In genomic region chr5:175060264-175060663, GRCh38 we compare ENCODE assay signal across 13 cellular contexts.
DNase-seq lines count a peak whose midpoint lies in the region; ATAC-seq and TF ChIP-seq lines count a peak whose summit lies in the region.
"Had no signal": no experiment of that assay in that cellular context is flagged by ENCODE, and none has a peak within 500 bp of the region (broad histone marks: within the 10 kb centered on the region; RNA-seq: fewer than 3 reads in every experiment).

No MANE protein-coding gene starts in this region.

- peak overlapping the region; percentile 56 for H3K27ac Mint-ChIP-seq in activated naive CD4-positive, alpha-beta T cell treated with anti-CD3 and anti-CD28 coated beads, Interleukin-2, amount 10 ng/mL, durations not matched to agents 7 days and 5 days
- H3K27ac Mint-ChIP-seq in activated CD8-positive, alpha-beta T cell treated with anti-CD3 and anti-CD28 coated beads for 36 hours: no peak overlapping the region
- H3K27ac Mint-ChIP-seq: naive B cell had no signal

- H3K9me3 ChIP-seq in thoracic aorta: no peaks in the 10 kb centered on the region

- ATAC-seq in activated CD8-positive, alpha-beta T cell treated with anti-CD3 and anti-CD28 coated beads for 36 hours: no peak
- no peak for ATAC-seq in thoracic aorta (ENCODE audit: insufficient number of reproducible peaks, low FRiP score, low read depth)

- H3K36me3 ChIP-seq in thoracic aorta: no peaks in the 10 kb centered on the region

- DNase-seq in activated naive CD4-positive, alpha-beta T cell treated with anti-CD3 and anti-CD28 coated beads, Interleukin-2, amount 10 ng/mL, durations not matched to agents 7 days and 5 days: peak; percentile 37
- no peak for DNase-seq in activated naive CD4-positive, alpha-beta T cell (lab: John Stamatoyannopoulos, UW)
- no peak for DNase-seq in activated CD8-positive, alpha-beta T cell treated with anti-CD3 and anti-CD28 coated beads for 36 hours
- DNase-seq in thoracic aorta (ENCODE audit: low spot score) (no peak), D341Med (ENCODE audit: low spot score) (no peak), mesenteric fat pad (ENCODE audit: low spot score) (no peak), AG20443 (ENCODE audit: low spot score) (no peak)
- DNase-seq: activated CD4-positive, alpha-beta T cell treated with anti-CD3 and anti-CD28 coated beads for 4 hours; cerebellar nuclear complex; naive B cell; NCI-H2029 treated with DMSO at 0.1 percent for 48 hours had no signal

- no peaks in the 10 kb centered on the region for H3K9me3 Mint-ChIP-seq in activated naive CD4-positive, alpha-beta T cell treated with anti-CD3 and anti-CD28 coated beads, Interleukin-2, amount 10 ng/mL, durations not matched to agents 7 days and 5 days
- no peaks in the 10 kb centered on the region for H3K9me3 Mint-ChIP-seq in activated CD8-positive, alpha-beta T cell treated with anti-CD3 and anti-CD28 coated beads for 36 hours

- peaks cover 14% of the 10 kb centered on the region for H3K4me1 Mint-ChIP-seq in activated naive CD4-positive, alpha-beta T cell treated with anti-CD3 and anti-CD28 coated beads, Interleukin-2, amount 10 ng/mL, durations not matched to agents 7 days and 5 days
- H3K4me1 Mint-ChIP-seq in activated CD8-positive, alpha-beta T cell treated with anti-CD3 and anti-CD28 coated beads for 36 hours (ENCODE audit: low read depth): peaks cover 7% of the 10 kb centered on the region

- no peaks in the 10 kb centered on the region for H3K27me3 ChIP-seq in layer of hippocampus (ENCODE audit: control insufficient read depth, insufficient read depth, low read length)
- no peaks in the 10 kb centered on the region for H3K27me3 ChIP-seq in thoracic aorta (replicated peaks; ENCODE audit: insufficient read depth)

- peaks cover 2 to 17% of the 10 kb centered on the region in 2 donors for H3K4me1 ChIP-seq in thoracic aorta (ENCODE audit: control insufficient read depth in 1 of 2, low read depth in 2 of 2)

- H3K27ac ChIP-seq in layer of hippocampus (ENCODE audit: low read depth, low read length): peak overlapping the region; percentile 1
- H3K27ac ChIP-seq in thoracic aorta: peak overlapping the region in 1 of 2 donors; percentile 64
- H3K27ac ChIP-seq: C4-2B had no signal

- H3K4me3 Mint-ChIP-seq in activated naive CD4-positive, alpha-beta T cell treated with anti-CD3 and anti-CD28 coated beads, Interleukin-2, amount 10 ng/mL, durations not matched to agents 7 days and 5 days: peak overlapping the region; percentile 69
- H3K4me3 Mint-ChIP-seq in activated CD8-positive, alpha-beta T cell treated with anti-CD3 and anti-CD28 coated beads for 36 hours: peak overlapping the region; percentile 43

- POLR2A ChIA-PET in activated CD8-positive, alpha-beta T cell treated with anti-CD3 and anti-CD28 coated beads for 36 hours (lab: Charles Lee): interaction anchor here (0.8 kb wide), 1 partner anchor 8 kb away, joined by 3 read pairs; no protein-coding TSS in a partner anchor

- peaks cover 23% of the 10 kb centered on the region for H3K27me3 Mint-ChIP-seq in activated naive CD4-positive, alpha-beta T cell treated with anti-CD3 and anti-CD28 coated beads, Interleukin-2, amount 10 ng/mL, durations not matched to agents 7 days and 5 days
- peaks cover 15% of the 10 kb centered on the region for H3K27me3 Mint-ChIP-seq in activated CD8-positive, alpha-beta T cell treated with anti-CD3 and anti-CD28 coated beads for 36 hours

- CTCF ChIA-PET in activated naive CD4-positive, alpha-beta T cell treated with anti-CD3 and anti-CD28 coated beads, Interleukin-2, amount 10 ng/mL, durations not matched to agents 7 days and 5 days (lab: Charles Lee): interaction anchor here (0.6 kb wide), 1 partner anchor 512 kb away, joined by 3 read pairs; no protein-coding TSS in a partner anchor
- CTCF ChIA-PET in activated CD8-positive, alpha-beta T cell treated with anti-CD3 and anti-CD28 coated beads for 36 hours (lab: Charles Lee): interaction anchor here (1.4 kb wide), 1 partner anchor 474 kb away, joined by 3 read pairs; no protein-coding TSS in a partner anchor

- no peak for TF ChIP-seq CTCF in activated CD8-positive, alpha-beta T cell treated with anti-CD3 and anti-CD28 coated beads for 36 hours (IDR thresholded peaks at IDR 0.05)
- TF ChIP-seq CTCF in thoracic aorta (IDR thresholded peaks at IDR 0.05): no peak

- H3K36me3 Mint-ChIP-seq in activated naive CD4-positive, alpha-beta T cell treated with anti-CD3 and anti-CD28 coated beads, Interleukin-2, amount 10 ng/mL, durations not matched to agents 7 days and 5 days: no peaks in the 10 kb centered on the region
- H3K36me3 Mint-ChIP-seq in activated CD8-positive, alpha-beta T cell treated with anti-CD3 and anti-CD28 coated beads for 36 hours (ENCODE audit: low read depth): no peaks in the 10 kb centered on the region
- H3K36me3 Mint-ChIP-seq: naive B cell had no signal

- intact Hi-C loops in activated CD8-positive, alpha-beta T cell treated with anti-CD3 and anti-CD28 coated beads for 36 hours (cut with micrococcal nuclease): no loop called here

- peak overlapping the region; percentile 65 for H3K4me3 ChIP-seq in thoracic aorta
